In the genomic region with DNA sequence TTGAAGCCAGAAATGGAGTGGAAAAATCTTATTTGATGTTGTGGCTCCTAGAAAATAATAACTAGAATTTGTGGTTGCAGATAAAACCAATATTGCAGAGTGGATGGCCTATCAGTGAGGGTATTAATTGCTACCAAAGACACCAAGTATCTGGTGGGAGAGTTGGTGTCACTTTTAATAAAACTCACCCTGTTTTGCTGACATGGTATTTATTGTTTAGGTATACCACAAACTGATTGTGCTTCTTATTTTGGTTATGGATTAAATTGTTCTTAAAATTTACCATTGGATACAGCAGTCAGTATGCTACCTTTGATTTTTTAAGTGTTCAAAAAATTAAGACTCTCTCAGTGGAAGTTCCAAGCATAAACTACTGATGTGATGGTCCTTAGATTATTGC, we compare ENCODE assay signal across 18 cellular contexts.
"Had no signal": no experiment of that assay in that cellular context is flagged by ENCODE, and none has a peak within 500 bp of the region (broad histone marks: within the 10 kb centered on the region; RNA-seq: fewer than 3 reads in every experiment).

No MANE protein-coding gene starts in this region.

- DNase-seq: Kasumi-1, MM.1S, NCI-H1092 treated with DMSO at 0.1 percent for 48 hours, NCI-H1436, NCI-H187, NCI-H2029, NCI-H2081 treated with DMSO at 0.1 percent for 48 hours, NCI-H2171, NCI-H226, NCI-H446, NCI-H510A, NCI-H524 treated with DMSO at 0.1 percent for 48 hours, NCI-H69, NCI-H774, SHP77, SK-N-SH had no signal

- H3K4me2 ChIP-seq: KMS-11, SK-N-SH had no signal

- H3K27ac ChIP-seq: KMS-11, RWPE1 had no signal

- H3K9me3 ChIP-seq: SK-N-SH had no signal

- H3K9ac ChIP-seq: KMS-11, SK-N-SH had no signal
